1 cellular context compared by ENCODE assay signal in the genomic region with DNA sequence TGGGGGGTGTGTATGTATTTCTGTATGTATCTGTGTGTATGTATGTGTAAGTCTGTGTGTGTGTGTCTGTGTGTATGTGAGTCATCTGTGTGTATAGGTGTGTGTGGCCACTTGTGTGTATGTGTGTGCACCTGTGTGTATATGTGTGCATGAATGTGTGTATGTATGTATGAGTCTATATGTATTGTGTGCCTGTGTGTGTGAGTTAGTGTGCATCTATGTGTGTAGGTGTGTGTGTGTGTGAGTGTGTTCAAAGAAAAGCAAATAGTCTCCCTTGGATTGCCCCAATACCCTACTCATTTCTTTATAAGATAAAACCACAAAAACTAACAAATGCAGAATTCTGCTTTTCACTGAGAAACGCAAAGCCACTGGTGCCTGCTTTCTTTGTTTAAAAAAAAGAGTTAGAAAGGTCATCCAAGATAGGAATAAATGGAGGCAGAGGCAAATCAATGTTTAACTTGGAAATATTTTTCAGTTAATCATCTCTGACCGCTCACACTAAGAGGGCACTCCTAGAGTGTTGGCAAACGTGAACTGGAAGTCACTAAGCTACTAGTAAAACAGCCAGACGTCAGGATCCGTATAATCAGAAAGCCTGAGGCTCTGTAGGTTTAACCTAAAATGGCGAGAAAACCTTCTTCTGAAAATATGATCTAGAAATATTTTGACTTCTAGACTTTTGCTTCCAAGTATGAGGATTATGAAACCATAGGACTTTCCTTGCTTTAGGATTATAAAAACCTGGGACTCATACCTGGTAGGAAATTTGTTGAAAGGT.
TF ChIP-seq lines count a peak whose summit lies in the region.

No MANE protein-coding gene starts in this region.

TF ChIP-seq in HepG2, 621 proteins besides CTCF, POLR2A, EP300 and RAD21 (continued from another document and continues in another):
- no peak for TF ChIP-seq REPIN1 (CRISPR knock-in tag; IDR thresholded peaks at IDR 0.05; ENCODE audit: borderline replicate concordance, low read depth)
- TF ChIP-seq, protein P1, sequence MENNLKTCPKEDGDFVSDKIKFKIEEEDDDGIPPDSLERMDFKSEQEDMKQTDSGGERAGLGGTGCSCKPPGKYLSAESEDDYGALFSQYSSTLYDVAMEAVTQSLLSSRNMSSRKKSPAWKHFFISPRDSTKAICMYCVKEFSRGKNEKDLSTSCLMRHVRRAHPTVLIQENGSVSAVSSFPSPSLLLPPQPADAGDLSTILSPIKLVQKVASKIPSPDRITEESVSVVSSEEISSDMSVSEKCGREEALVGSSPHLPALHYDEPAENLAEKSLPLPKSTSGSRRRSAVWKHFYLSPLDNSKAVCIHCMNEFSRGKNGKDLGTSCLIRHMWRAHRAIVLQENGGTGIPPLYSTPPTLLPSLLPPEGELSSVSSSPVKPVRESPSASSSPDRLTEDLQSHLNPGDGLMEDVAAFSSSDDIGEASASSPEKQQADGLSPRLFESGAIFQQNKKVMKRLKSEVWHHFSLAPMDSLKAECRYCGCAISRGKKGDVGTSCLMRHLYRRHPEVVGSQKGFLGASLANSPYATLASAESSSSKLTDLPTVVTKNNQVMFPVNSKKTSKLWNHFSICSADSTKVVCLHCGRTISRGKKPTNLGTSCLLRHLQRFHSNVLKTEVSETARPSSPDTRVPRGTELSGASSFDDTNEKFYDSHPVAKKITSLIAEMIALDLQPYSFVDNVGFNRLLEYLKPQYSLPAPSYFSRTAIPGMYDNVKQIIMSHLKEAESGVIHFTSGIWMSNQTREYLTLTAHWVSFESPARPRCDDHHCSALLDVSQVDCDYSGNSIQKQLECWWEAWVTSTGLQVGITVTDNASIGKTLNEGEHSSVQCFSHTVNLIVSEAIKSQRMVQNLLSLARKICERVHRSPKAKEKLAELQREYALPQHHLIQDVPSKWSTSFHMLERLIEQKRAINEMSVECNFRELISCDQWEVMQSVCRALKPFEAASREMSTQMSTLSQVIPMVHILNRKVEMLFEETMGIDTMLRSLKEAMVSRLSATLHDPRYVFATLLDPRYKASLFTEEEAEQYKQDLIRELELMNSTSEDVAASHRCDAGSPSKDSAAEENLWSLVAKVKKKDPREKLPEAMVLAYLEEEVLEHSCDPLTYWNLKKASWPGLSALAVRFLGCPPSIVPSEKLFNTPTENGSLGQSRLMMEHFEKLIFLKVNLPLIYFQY (CRISPR knock-in tag; IDR thresholded peaks at IDR 0.05; ENCODE audit: borderline replicate concordance): no peak
- peak; percentile 26; the same call in 1 of the 2 replicates for TF ChIP-seq TGIF2 (CRISPR knock-in tag; IDR thresholded peaks at IDR 0.05)
- TF ChIP-seq ZNF83 (CRISPR knock-in tag; IDR thresholded peaks at IDR 0.05; ENCODE audit: borderline replicate concordance): no peak
- TF ChIP-seq, protein P2, sequence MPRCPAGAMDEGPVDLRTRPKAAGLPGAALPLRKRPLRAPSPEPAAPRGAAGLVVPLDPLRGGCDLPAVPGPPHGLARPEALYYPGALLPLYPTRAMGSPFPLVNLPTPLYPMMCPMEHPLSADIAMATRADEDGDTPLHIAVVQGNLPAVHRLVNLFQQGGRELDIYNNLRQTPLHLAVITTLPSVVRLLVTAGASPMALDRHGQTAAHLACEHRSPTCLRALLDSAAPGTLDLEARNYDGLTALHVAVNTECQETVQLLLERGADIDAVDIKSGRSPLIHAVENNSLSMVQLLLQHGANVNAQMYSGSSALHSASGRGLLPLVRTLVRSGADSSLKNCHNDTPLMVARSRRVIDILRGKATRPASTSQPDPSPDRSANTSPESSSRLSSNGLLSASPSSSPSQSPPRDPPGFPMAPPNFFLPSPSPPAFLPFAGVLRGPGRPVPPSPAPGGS (CRISPR knock-in tag; IDR thresholded peaks at IDR 0.05): no peak
- TF ChIP-seq, protein P3, sequence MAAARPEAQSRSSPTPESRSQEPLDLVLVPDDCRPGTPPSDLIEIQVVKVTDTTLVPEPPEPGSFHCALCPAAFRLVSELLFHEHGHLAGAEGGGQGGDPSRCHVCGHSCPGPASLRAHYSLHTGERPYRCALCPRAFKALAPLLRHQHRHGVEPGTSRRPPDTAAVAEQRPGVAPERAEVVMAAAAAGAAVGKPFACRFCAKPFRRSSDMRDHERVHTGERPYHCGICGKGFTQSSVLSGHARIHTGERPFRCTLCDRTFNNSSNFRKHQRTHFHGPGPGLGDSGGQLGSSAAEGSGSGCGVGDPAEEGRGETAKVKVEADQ (CRISPR knock-in tag; IDR thresholded peaks at IDR 0.05; ENCODE audit: borderline replicate concordance): no peak
- no peak for TF ChIP-seq AKAP8 (CRISPR knock-in tag; IDR thresholded peaks at IDR 0.05)
- no peak for TF ChIP-seq ZNF335 (CRISPR knock-in tag; IDR thresholded peaks at IDR 0.05)
- TF ChIP-seq KDM2A (CRISPR knock-in tag; IDR thresholded peaks at IDR 0.05; ENCODE audit: borderline replicate concordance, low read depth): no peak
- TF ChIP-seq, protein P4, sequence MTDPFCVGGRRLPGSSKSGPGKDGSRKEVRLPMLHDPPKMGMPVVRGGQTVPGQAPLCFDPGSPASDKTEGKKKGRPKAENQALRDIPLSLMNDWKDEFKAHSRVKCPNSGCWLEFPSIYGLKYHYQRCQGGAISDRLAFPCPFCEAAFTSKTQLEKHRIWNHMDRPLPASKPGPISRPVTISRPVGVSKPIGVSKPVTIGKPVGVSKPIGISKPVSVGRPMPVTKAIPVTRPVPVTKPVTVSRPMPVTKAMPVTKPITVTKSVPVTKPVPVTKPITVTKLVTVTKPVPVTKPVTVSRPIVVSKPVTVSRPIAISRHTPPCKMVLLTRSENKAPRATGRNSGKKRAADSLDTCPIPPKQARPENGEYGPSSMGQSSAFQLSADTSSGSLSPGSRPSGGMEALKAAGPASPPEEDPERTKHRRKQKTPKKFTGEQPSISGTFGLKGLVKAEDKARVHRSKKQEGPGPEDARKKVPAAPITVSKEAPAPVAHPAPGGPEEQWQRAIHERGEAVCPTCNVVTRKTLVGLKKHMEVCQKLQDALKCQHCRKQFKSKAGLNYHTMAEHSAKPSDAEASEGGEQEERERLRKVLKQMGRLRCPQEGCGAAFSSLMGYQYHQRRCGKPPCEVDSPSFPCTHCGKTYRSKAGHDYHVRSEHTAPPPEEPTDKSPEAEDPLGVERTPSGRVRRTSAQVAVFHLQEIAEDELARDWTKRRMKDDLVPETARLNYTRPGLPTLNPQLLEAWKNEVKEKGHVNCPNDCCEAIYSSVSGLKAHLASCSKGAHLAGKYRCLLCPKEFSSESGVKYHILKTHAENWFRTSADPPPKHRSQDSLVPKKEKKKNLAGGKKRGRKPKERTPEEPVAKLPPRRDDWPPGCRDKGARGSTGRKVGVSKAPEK (CRISPR knock-in tag; IDR thresholded peaks at IDR 0.05; ENCODE audit: borderline replicate concordance): peak; percentile 88; the same call in 1 of the 2 replicates
- TF ChIP-seq ZNF205 (CRISPR knock-in tag; IDR thresholded peaks at IDR 0.05): no peak
- TF ChIP-seq, protein P5, sequence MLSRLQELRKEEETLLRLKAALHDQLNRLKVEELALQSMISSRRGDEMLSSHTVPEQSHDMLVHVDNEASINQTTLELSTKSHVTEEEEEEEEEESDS (CRISPR knock-in tag; IDR thresholded peaks at IDR 0.05; ENCODE audit: borderline replicate concordance): 0 out of 2 replicates have a peak, but pooled peaks have one; percentile 38
- TF ChIP-seq, protein P6, sequence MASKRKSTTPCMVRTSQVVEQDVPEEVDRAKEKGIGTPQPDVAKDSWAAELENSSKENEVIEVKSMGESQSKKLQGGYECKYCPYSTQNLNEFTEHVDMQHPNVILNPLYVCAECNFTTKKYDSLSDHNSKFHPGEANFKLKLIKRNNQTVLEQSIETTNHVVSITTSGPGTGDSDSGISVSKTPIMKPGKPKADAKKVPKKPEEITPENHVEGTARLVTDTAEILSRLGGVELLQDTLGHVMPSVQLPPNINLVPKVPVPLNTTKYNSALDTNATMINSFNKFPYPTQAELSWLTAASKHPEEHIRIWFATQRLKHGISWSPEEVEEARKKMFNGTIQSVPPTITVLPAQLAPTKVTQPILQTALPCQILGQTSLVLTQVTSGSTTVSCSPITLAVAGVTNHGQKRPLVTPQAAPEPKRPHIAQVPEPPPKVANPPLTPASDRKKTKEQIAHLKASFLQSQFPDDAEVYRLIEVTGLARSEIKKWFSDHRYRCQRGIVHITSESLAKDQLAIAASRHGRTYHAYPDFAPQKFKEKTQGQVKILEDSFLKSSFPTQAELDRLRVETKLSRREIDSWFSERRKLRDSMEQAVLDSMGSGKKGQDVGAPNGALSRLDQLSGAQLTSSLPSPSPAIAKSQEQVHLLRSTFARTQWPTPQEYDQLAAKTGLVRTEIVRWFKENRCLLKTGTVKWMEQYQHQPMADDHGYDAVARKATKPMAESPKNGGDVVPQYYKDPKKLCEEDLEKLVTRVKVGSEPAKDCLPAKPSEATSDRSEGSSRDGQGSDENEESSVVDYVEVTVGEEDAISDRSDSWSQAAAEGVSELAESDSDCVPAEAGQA (IDR thresholded peaks at IDR 0.05; ENCODE audit: low read depth): no peak
- TF ChIP-seq, protein P6 (CRISPR knock-in tag; IDR thresholded peaks at IDR 0.05; ENCODE audit: borderline replicate concordance): no peak
- TF ChIP-seq TCF12 (IDR thresholded peaks at IDR 0.05): no peak
- TF ChIP-seq TCF12 (CRISPR knock-in tag; IDR thresholded peaks at IDR 0.05): no peak
- no peak for TF ChIP-seq KLF16 (CRISPR knock-in tag; IDR thresholded peaks at IDR 0.05)
- no peak for TF ChIP-seq ZNF839 (CRISPR knock-in tag; IDR thresholded peaks at IDR 0.05; ENCODE audit: borderline replicate concordance)
- TF ChIP-seq, protein P7, sequence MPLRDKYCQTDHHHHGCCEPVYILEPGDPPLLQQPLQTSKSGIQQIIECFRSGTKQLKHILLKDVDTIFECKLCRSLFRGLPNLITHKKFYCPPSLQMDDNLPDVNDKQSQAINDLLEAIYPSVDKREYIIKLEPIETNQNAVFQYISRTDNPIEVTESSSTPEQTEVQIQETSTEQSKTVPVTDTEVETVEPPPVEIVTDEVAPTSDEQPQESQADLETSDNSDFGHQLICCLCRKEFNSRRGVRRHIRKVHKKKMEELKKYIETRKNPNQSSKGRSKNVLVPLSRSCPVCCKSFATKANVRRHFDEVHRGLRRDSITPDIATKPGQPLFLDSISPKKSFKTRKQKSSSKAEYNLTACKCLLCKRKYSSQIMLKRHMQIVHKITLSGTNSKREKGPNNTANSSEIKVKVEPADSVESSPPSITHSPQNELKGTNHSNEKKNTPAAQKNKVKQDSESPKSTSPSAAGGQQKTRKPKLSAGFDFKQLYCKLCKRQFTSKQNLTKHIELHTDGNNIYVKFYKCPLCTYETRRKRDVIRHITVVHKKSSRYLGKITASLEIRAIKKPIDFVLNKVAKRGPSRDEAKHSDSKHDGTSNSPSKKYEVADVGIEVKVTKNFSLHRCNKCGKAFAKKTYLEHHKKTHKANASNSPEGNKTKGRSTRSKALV (CRISPR knock-in tag; IDR thresholded peaks at IDR 0.05): no peak
- no peak for TF ChIP-seq HCFC1 (IDR thresholded peaks at IDR 0.05; ENCODE audit: low read depth, low read length)
- TF ChIP-seq SPEN (CRISPR knock-in tag; IDR thresholded peaks at IDR 0.05; ENCODE audit: low read depth): no peak
- peak; percentile 67; the same call in 1 of the 2 replicates for TF ChIP-seq FOXP1 (IDR thresholded peaks at IDR 0.05)
- peak; percentile 26; the same call in 1 of the 2 replicates for TF ChIP-seq FOXP1 (CRISPR knock-in tag; IDR thresholded peaks at IDR 0.05)
- TF ChIP-seq JUND (CRISPR knock-in tag; IDR thresholded peaks at IDR 0.05): no peak
- TF ChIP-seq ZNF207 (IDR thresholded peaks at IDR 0.05; ENCODE audit: borderline replicate concordance): 0 out of 2 replicates have a peak, but pooled peaks have one; percentile 87
- TF ChIP-seq, protein P8, sequence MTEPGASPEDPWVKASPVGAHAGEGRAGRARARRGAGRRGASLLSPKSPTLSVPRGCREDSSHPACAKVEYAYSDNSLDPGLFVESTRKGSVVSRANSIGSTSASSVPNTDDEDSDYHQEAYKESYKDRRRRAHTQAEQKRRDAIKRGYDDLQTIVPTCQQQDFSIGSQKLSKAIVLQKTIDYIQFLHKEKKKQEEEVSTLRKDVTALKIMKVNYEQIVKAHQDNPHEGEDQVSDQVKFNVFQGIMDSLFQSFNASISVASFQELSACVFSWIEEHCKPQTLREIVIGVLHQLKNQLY (CRISPR knock-in tag; IDR thresholded peaks at IDR 0.05): no peak
- no peak for TF ChIP-seq THYN1 (CRISPR knock-in tag; IDR thresholded peaks at IDR 0.05; ENCODE audit: borderline replicate concordance, low read depth)
- peak; percentile 86 for TF ChIP-seq ATF7 (IDR thresholded peaks at IDR 0.05)
- no peak for TF ChIP-seq ATF7 (CRISPR knock-in tag; IDR thresholded peaks at IDR 0.05)
- TF ChIP-seq KLF9 (CRISPR knock-in tag; IDR thresholded peaks at IDR 0.05; ENCODE audit: low read depth): no peak
- TF ChIP-seq MAFF (IDR thresholded peaks at IDR 0.05; ENCODE audit: low read depth, low read length): no peak
- TF ChIP-seq ZNF781 (CRISPR knock-in tag; IDR thresholded peaks at IDR 0.05; ENCODE audit: borderline replicate concordance, not compliant biosample characterization): no peak
- peak; percentile 71 for TF ChIP-seq FOSL2 (CRISPR knock-in tag; IDR thresholded peaks at IDR 0.05)
- no peak for TF ChIP-seq REXO4 (CRISPR knock-in tag; IDR thresholded peaks at IDR 0.05; ENCODE audit: borderline replicate concordance)
- no peak for TF ChIP-seq SMAD9 (CRISPR knock-in tag; IDR thresholded peaks at IDR 0.05)
- TF ChIP-seq, protein P9, sequence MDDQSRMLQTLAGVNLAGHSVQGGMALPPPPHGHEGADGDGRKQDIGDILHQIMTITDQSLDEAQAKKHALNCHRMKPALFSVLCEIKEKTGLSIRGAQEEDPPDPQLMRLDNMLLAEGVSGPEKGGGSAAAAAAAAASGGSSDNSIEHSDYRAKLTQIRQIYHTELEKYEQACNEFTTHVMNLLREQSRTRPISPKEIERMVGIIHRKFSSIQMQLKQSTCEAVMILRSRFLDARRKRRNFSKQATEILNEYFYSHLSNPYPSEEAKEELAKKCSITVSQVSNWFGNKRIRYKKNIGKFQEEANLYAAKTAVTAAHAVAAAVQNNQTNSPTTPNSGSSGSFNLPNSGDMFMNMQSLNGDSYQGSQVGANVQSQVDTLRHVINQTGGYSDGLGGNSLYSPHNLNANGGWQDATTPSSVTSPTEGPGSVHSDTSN (CRISPR knock-in tag; IDR thresholded peaks at IDR 0.05; ENCODE audit: borderline replicate concordance): no peak
- TF ChIP-seq ZNF274 (CRISPR knock-in tag; IDR thresholded peaks at IDR 0.05): no peak
